In genomic region chr3:126303272-126303671, GRCh38 we compare ENCODE assay signal across 17 cellular contexts. TPM values are rescaled to one million over a fixed set of nuclear protein-coding genes. Genes with fewer than 3 reads are reported as not detected.
A peak's percentile ranks its signal among the peaks of the same experiment; 100 is the strongest.
DNase-seq lines count a peak whose midpoint lies in the region; ATAC-seq and TF ChIP-seq lines count a peak whose summit lies in the region.
"Had no signal": no experiment of that assay in that cellular context is flagged by ENCODE, and none has a peak within 500 bp of the region (broad histone marks: within the 10 kb centered on the region; RNA-seq: fewer than 3 reads in every experiment).

No MANE protein-coding gene starts in this region.

- DNase-seq in HCT116 (ENCODE audit: low read depth, low spot score): no peak
- no peak for DNase-seq in adipocyte (ENCODE audit: low read depth)
- DNase-seq in epithelial cell of prostate (ENCODE audit: low read depth, low spot score): no peak
- no peak for DNase-seq in A673 (ENCODE audit: low spot score)
- DNase-seq: 8988T; AML-193; Caco-2; Calu3; CD4-positive, alpha-beta T cell; CD8-positive, alpha-beta T cell; DMS79 treated with DMSO at 0.1 percent for 48 hours; GF-D8 had no signal

- intact Hi-C loops in HCT116 (cut with micrococcal nuclease): no loop called here
- intact Hi-C loops in A673 (cut with micrococcal nuclease; ENCODE audit: unreplicated experiment): no loop called here

- CTCF ChIA-PET in HCT116 (lab: Charles Lee): no interaction called here
- CTCF ChIA-PET in HEK293 (lab: Yijun Ruan, JAX): interaction anchor here (1.0 kb wide), 1 partner anchor 113 kb away, joined by 3 read pairs; no protein-coding TSS in a partner anchor
- CTCF ChIA-PET in A673 (lab: Charles Lee): no interaction called here

- H3K4me3 ChIP-seq in HCT116 (replicated peaks in 1 of 2; ENCODE audit: low read depth in 1 of 2, low read length in 2 of 2) (no peak overlapping the region), HEK293 (ENCODE audit: low read depth, low read length) (no peak overlapping the region), adipocyte (ENCODE audit: low read length) (peak overlapping the region; percentile 33), A673 (ENCODE audit: low read depth, low read length, poor library complexity, severe bottlenecking) (no peak overlapping the region)
- H3K4me3 ChIP-seq: BLaER1 treated with 17β-estradiol and CSF1 and Interleukin-3, amounts not matched to agents 10 nM and 100 nM had no signal

- H3K9me2 ChIP-seq in HCT116 (ENCODE audit: insufficient read depth): no peaks in the 10 kb centered on the region

- ATAC-seq in HCT116 (no peak), HG03342 (IDR thresholded peaks at IDR 0.05; ENCODE audit: unreplicated experiment) (no peak), GM21825 (IDR thresholded peaks at IDR 0.05; ENCODE audit: unreplicated experiment) (no peak)
- ATAC-seq: CD8-positive, alpha-beta T cell had no signal

- BruUV-seq in HCT116 (replicated peaks; lab: Mats Ljungman, UMichigan) (no TSS peak), A673 (replicated peaks; lab: Mats Ljungman, UMichigan) (no TSS peak)

- POLR2A ChIA-PET in HCT116 (lab: Charles Lee) (no interaction called here), HEK293 (lab: Yijun Ruan, JAX) (no interaction called here), A673 (lab: Charles Lee; ENCODE audit: low non-redundant PET) (no interaction called here)

- no peak overlapping the region for H3K9ac ChIP-seq in HCT116 (ENCODE audit: low read length)
- H3K9ac ChIP-seq in adipocyte (ENCODE audit: low read length): no peak overlapping the region
- H3K9ac ChIP-seq: BLaER1 treated with 17β-estradiol and CSF1 and Interleukin-3, amounts not matched to agents 10 nM and 100 nM had no signal

- H2AFZ ChIP-seq in HCT116 (ENCODE audit: low read depth, low read length, poor library complexity, severe bottlenecking): no peak overlapping the region

- H4K20me1 ChIP-seq in HCT116 (ENCODE audit: insufficient read depth): no peaks in the 10 kb centered on the region
- H4K20me1 ChIP-seq: BLaER1 treated with 17β-estradiol and CSF1 and Interleukin-3, amounts not matched to agents 10 nM and 100 nM had no signal

- TF ChIP-seq POLR2A in HCT116 (IDR thresholded peaks at IDR 0.05; ENCODE audit: borderline replicate concordance, extremely low read depth, insufficient read depth, insufficient read length): no peak

- H3K27ac ChIP-seq in HCT116 (ENCODE audit: low read depth, low read length): no peak overlapping the region
- H3K27ac ChIP-seq in HEK293 (ENCODE audit: extremely low read depth, low read depth, low read length): no peak overlapping the region
- peak overlapping the region; percentile 91 for H3K27ac ChIP-seq in epithelial cell of prostate
- H3K27ac ChIP-seq in A673 (ENCODE audit: low read depth, low read length, poor library complexity, severe bottlenecking): no peak overlapping the region
- H3K27ac ChIP-seq: BLaER1 treated with 17β-estradiol and CSF1 and Interleukin-3, amounts not matched to agents 10 nM and 100 nM; C4-2B had no signal

- H3K36me3 ChIP-seq in HCT116 (ENCODE audit: control insufficient read depth in 1 of 2, insufficient read depth in 2 of 2, low read length in 2 of 2) (no peaks in the 10 kb centered on the region), HEK293 (ENCODE audit: control insufficient read depth in 2 of 2, insufficient read depth in 1 of 2, low read length in 2 of 2) (no peaks in the 10 kb centered on the region), adipocyte (ENCODE audit: control insufficient read depth, insufficient read depth, low read length, severe bottlenecking) (no peaks in the 10 kb centered on the region), A673 (ENCODE audit: insufficient read depth, low read length, poor library complexity, severe bottlenecking) (no peaks in the 10 kb centered on the region)
- H3K36me3 ChIP-seq: BLaER1 treated with 17β-estradiol and CSF1 and Interleukin-3, amounts not matched to agents 10 nM and 100 nM had no signal

- H3K4me1 ChIP-seq in HCT116 (ENCODE audit: control insufficient read depth in 1 of 2, insufficient read depth in 2 of 2, low read length in 2 of 2) (no peaks in the 10 kb centered on the region), HEK293 (ENCODE audit: control insufficient read depth, insufficient read depth, low read length) (no peaks in the 10 kb centered on the region), adipocyte (ENCODE audit: control insufficient read depth, insufficient read depth, low read length) (no peaks in the 10 kb centered on the region), A673 (ENCODE audit: insufficient read depth, low read length, poor library complexity, severe bottlenecking) (no peaks in the 10 kb centered on the region)
- H3K4me1 ChIP-seq: Caco-2 had no signal

- TF ChIP-seq RAD21 in HCT116 (IDR thresholded peaks at IDR 0.05; ENCODE audit: low read depth): no peak

- TF ChIP-seq CTCF in HCT116 (IDR thresholded peaks at IDR 0.05 in 2 of 3, conservative IDR thresholded peaks at IDR 0.05 in 1 of 3; ENCODE audit: borderline replicate concordance in 1 of 3, insufficient read depth in 1 of 3, low read depth in 2 of 3, low read length in 2 of 3) (no peak), HEK293 (tag by site-specific recombination; IDR thresholded peaks at IDR 0.05) (no peak), A673 (conservative IDR thresholded peaks at IDR 0.05; ENCODE audit: low read depth, low read length) (no peak)

- no peaks in the 10 kb centered on the region for H3K79me2 ChIP-seq in HCT116 (ENCODE audit: insufficient read depth, low read length)

- H3K4me2 ChIP-seq in HCT116 (ENCODE audit: low read length): no peak overlapping the region
- H3K4me2 ChIP-seq: BLaER1 treated with 17β-estradiol and CSF1 and Interleukin-3, amounts not matched to agents 10 nM and 100 nM had no signal

- H3K27me3 ChIP-seq in HCT116 (ENCODE audit: insufficient read depth, low read length) (no peaks in the 10 kb centered on the region), adipocyte (replicated peaks; ENCODE audit: control insufficient read depth, insufficient read depth, low read length) (no peaks in the 10 kb centered on the region), A673 (replicated peaks; ENCODE audit: insufficient read depth, low read depth, low read length, poor library complexity) (no peaks in the 10 kb centered on the region)
- H3K27me3 ChIP-seq: BLaER1 treated with 17β-estradiol and CSF1 and Interleukin-3, amounts not matched to agents 10 nM and 100 nM had no signal

- H3K9me3 ChIP-seq in HCT116 (ENCODE audit: control insufficient read depth in 1 of 2, insufficient read depth in 1 of 2, low read depth in 1 of 2, low read length in 2 of 2) (peaks cover 0 to 4% of the 10 kb centered on the region in 2 experiments; a peak in 2 of 4 replicates), HEK293 (ENCODE audit: control insufficient read depth, insufficient read depth, low read depth, low read length) (no peaks in the 10 kb centered on the region), adipocyte (ENCODE audit: control insufficient read depth, low read length) (peaks cover 29% of the 10 kb centered on the region), A673 (ENCODE audit: low read depth, low read length, poor library complexity, severe bottlenecking) (peaks cover 31% of the 10 kb centered on the region)

- RAD21 ChIA-PET in HCT116 (lab: Charles Lee; ENCODE audit: low non-redundant PET in 1 of 2, low total read pairs in 2 of 2, uncharacterized antibody in 2 of 2, unreplicated experiment in 2 of 2): no interaction called here

TF ChIP-seq in HCT116, 20 proteins besides CTCF, POLR2A, EP300 and RAD21:
- TF ChIP-seq EGR1 (IDR thresholded peaks at IDR 0.05; ENCODE audit: low read depth) (no peak), CBX3 (IDR thresholded peaks at IDR 0.05; ENCODE audit: low read depth) (peak; percentile 78; the same call in 1 of the 2 replicates)

TF ChIP-seq in HEK293, 187 proteins besides CTCF, POLR2A, EP300 and RAD21 (continues in another document):
- TF ChIP-seq ZIC2 (tag by site-specific recombination; IDR thresholded peaks at IDR 0.05) (no peak), REST (tag by site-specific recombination; IDR thresholded peaks at IDR 0.05) (no peak), ZNF791 (tag by site-specific recombination; IDR thresholded peaks at IDR 0.05) (peak; percentile 98), KLF9 (tag by site-specific recombination; IDR thresholded peaks at IDR 0.05; ENCODE audit: low read depth) (no peak), TRIM28 (IDR thresholded peaks at IDR 0.05; ENCODE audit: borderline replicate concordance, low read length) (peak; percentile 90), ZNF704 (tag by site-specific recombination; IDR thresholded peaks at IDR 0.05) (no peak), BCL11A (tag by site-specific recombination; IDR thresholded peaks at IDR 0.05; ENCODE audit: low read depth) (no peak)

RNA-seq across cellular contexts. Expression of gene KLF15, which starts 53.9 kb away (rescaled TPM):
- 3.3 TPM for total RNA-seq in HCT116 (2021; ENCODE audit: unreplicated experiment)
- 1.2 and 1.5 TPM in 2 replicates for polyA plus RNA-seq in HCT116 (2012)
- total RNA-seq in A673 (2021): 32.1 and 32.6 TPM in 2 replicates
